ENCODE assay signal across 16 cellular contexts in the genomic region with DNA sequence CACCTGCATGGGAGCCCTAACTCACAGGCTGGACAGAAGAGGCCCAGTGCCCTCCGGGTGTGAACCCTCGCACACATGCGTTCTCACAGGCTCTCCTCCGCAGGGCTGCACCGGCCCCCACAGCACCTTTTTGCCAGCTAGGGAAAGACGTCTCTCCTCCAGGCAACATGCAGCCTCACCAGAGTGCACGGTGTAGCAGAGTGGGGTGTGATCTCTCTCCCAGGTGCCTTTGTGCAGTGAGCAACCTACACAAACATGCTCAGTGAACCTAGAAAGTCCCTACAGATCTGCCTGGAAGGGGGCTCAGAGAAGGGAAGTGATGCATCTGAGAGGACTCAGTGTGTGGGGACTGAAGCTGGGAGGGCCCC. TPM values are rescaled to one million over a fixed set of nuclear protein-coding genes. Genes with fewer than 3 reads are reported as not detected.
DNase-seq lines count a peak whose midpoint lies in the region; ATAC-seq and TF ChIP-seq lines count a peak whose summit lies in the region.
"Had no signal": no experiment of that assay in that cellular context is flagged by ENCODE, and none has a peak within 500 bp of the region (broad histone marks: within the 10 kb centered on the region; RNA-seq: fewer than 3 reads in every experiment).

No MANE protein-coding gene starts in this region.

- intact Hi-C loops in CD14-positive monocyte (cut with micrococcal nuclease): no loop called here

- peaks cover 14% of the 10 kb centered on the region for H3K36me3 ChIP-seq in thymus (ENCODE audit: control insufficient read depth, insufficient read depth)
- H3K36me3 ChIP-seq: transverse colon had no signal

- POLR2A ChIA-PET in activated CD8-positive, alpha-beta T cell treated with anti-CD3 and anti-CD28 coated beads, Interleukin-2, amount 10 ng/mL, durations not matched to agents 7 days and 5 days (lab: Charles Lee): interaction anchor here (0.6 to 4.1 kb wide), 9 partner anchors 9 to 144 kb away, joined by 3 to 34 read pairs (median 5); a partner anchor contains a TSS

- peaks cover 84% of the 10 kb centered on the region for H3K4me1 Mint-ChIP-seq in activated naive CD4-positive, alpha-beta T cell treated with anti-CD3 and anti-CD28 coated beads, Interleukin-2, amount 50 U/mL, for 24 hours
- peaks cover 83% of the 10 kb centered on the region for H3K4me1 Mint-ChIP-seq in activated CD8-positive, alpha-beta T cell treated with anti-CD3 and anti-CD28 coated beads, Interleukin-2, amount 10 ng/mL, durations not matched to agents 7 days and 5 days (ENCODE audit: low read depth)
- H3K4me1 Mint-ChIP-seq in nephron progenitor cell (peaks cover 44% of the 10 kb centered on the region), CD14-positive monocyte (peaks cover 45% of the 10 kb centered on the region)

- no peak for TF ChIP-seq CTCF in nephron progenitor cell (IDR thresholded peaks at IDR 0.05)
- TF ChIP-seq CTCF in CD14-positive monocyte (IDR thresholded peaks at IDR 0.05): no peak

- WGBS in thymus: 79% methylated on average over 7 of the region's 7 CpGs

- H3K36me3 Mint-ChIP-seq in activated naive CD4-positive, alpha-beta T cell treated with anti-CD3 and anti-CD28 coated beads, Interleukin-2, amount 50 U/mL, for 24 hours: no peaks in the 10 kb centered on the region
- H3K36me3 Mint-ChIP-seq in activated CD8-positive, alpha-beta T cell treated with anti-CD3 and anti-CD28 coated beads, Interleukin-2, amount 10 ng/mL, durations not matched to agents 7 days and 5 days (ENCODE audit: low read depth): peaks cover 41% of the 10 kb centered on the region
- H3K36me3 Mint-ChIP-seq in nephron progenitor cell (ENCODE audit: low read depth): no peaks in the 10 kb centered on the region
- H3K36me3 Mint-ChIP-seq in CD14-positive monocyte: peaks cover 17 to 25% of the 10 kb centered on the region in 2 donors

- peaks cover 86% of the 10 kb centered on the region for H3K4me1 ChIP-seq in thymus (ENCODE audit: control insufficient read depth, insufficient read depth, low read length)

- no peak for ATAC-seq in activated CD8-positive, alpha-beta T cell treated with anti-CD3 and anti-CD28 coated beads, Interleukin-2, amount 10 ng/mL, durations not matched to agents 7 days and 5 days
- ATAC-seq in HG03025 (IDR thresholded peaks at IDR 0.05; ENCODE audit: low FRiP score, unreplicated experiment): no peak

- H3K27ac Mint-ChIP-seq in activated naive CD4-positive, alpha-beta T cell treated with anti-CD3 and anti-CD28 coated beads, Interleukin-2, amount 50 U/mL, for 24 hours: no peak overlapping the region
- H3K27ac Mint-ChIP-seq in activated CD8-positive, alpha-beta T cell treated with anti-CD3 and anti-CD28 coated beads, Interleukin-2, amount 10 ng/mL, durations not matched to agents 7 days and 5 days: peak overlapping the region; percentile 69
- H3K27ac Mint-ChIP-seq in nephron progenitor cell (no peak overlapping the region), CD14-positive monocyte (no peak overlapping the region)

- no peaks in the 10 kb centered on the region for H3K27me3 Mint-ChIP-seq in activated naive CD4-positive, alpha-beta T cell treated with anti-CD3 and anti-CD28 coated beads, Interleukin-2, amount 50 U/mL, for 24 hours
- H3K27me3 Mint-ChIP-seq in activated CD8-positive, alpha-beta T cell treated with anti-CD3 and anti-CD28 coated beads, Interleukin-2, amount 10 ng/mL, durations not matched to agents 7 days and 5 days (ENCODE audit: low read depth): peaks cover 2% of the 10 kb centered on the region
- H3K27me3 Mint-ChIP-seq in nephron progenitor cell (ENCODE audit: low read depth, poor library complexity): peaks cover 48% of the 10 kb centered on the region
- peaks cover 34 to 55% (median 49%) of the 10 kb centered on the region in 3 donors for H3K27me3 Mint-ChIP-seq in CD14-positive monocyte (ENCODE audit: low read depth in 3 of 3)

- peak overlapping the region; percentile 23 for H3K4me3 Mint-ChIP-seq in activated naive CD4-positive, alpha-beta T cell treated with anti-CD3 and anti-CD28 coated beads, Interleukin-2, amount 50 U/mL, for 24 hours
- H3K4me3 Mint-ChIP-seq in activated CD8-positive, alpha-beta T cell treated with anti-CD3 and anti-CD28 coated beads, Interleukin-2, amount 10 ng/mL, durations not matched to agents 7 days and 5 days: no peak overlapping the region
- H3K4me3 Mint-ChIP-seq in nephron progenitor cell (no peak overlapping the region), CD14-positive monocyte (no peak overlapping the region)

- no peaks in the 10 kb centered on the region for H3K9me3 ChIP-seq in thymus (ENCODE audit: control insufficient read depth)
- H3K9me3 ChIP-seq: transverse colon had no signal

- H3K27ac ChIP-seq in layer of hippocampus (ENCODE audit: low read depth, low read length) (peak overlapping the region; percentile 100), thymus (ENCODE audit: low read depth) (peak overlapping the region; percentile 43)
- H3K27ac ChIP-seq: transverse colon had no signal

- no peak overlapping the region for H3K4me3 ChIP-seq in thymus (ENCODE audit: low read length)
- H3K4me3 ChIP-seq: transverse colon had no signal

- H3K9me3 Mint-ChIP-seq in activated naive CD4-positive, alpha-beta T cell treated with anti-CD3 and anti-CD28 coated beads, Interleukin-2, amount 50 U/mL, for 24 hours: no peaks in the 10 kb centered on the region
- H3K9me3 Mint-ChIP-seq in activated CD8-positive, alpha-beta T cell treated with anti-CD3 and anti-CD28 coated beads, Interleukin-2, amount 10 ng/mL, durations not matched to agents 7 days and 5 days (ENCODE audit: insufficient read depth): no peaks in the 10 kb centered on the region
- H3K9me3 Mint-ChIP-seq in nephron progenitor cell (no peaks in the 10 kb centered on the region), CD14-positive monocyte (peaks cover 0 to 9% (median 4%) of the 10 kb centered on the region in 7 donors)

- DNase-seq in activated naive CD4-positive, alpha-beta T cell (lab: John Stamatoyannopoulos, UW): no peak
- DNase-seq in activated CD8-positive, alpha-beta T cell treated with anti-CD3 and anti-CD28 coated beads, Interleukin-2, amount 10 ng/mL, durations not matched to agents 7 days and 5 days: no peak
- DNase-seq in nephron progenitor cell: no peak
- no peak for DNase-seq in CD14-positive monocyte (ENCODE audit: low spot score)
- DNase-seq: activated CD4-positive, alpha-beta T cell treated with anti-CD3 and anti-CD28 coated beads, Interleukin-2, amount 50 U/mL, for 4 hours; activated gamma-delta T cell treated with Interleukin-2 at 50 U/mL for 16 hours; DMS 273 treated with DMSO at 0.1 percent for 48 hours; MV-4-11; retina; SHP77 treated with DMSO at 0.1 percent for 48 hours; T1000; transverse colon had no signal

- CTCF ChIA-PET in activated CD8-positive, alpha-beta T cell treated with anti-CD3 and anti-CD28 coated beads, Interleukin-2, amount 10 ng/mL, durations not matched to agents 7 days and 5 days (lab: Charles Lee): interaction anchor here (1.4 to 4.3 kb wide), 3 partner anchors 8 to 26 kb away, joined by 6 to 29 read pairs (median 6); a partner anchor contains a TSS

- peaks cover 7% of the 10 kb centered on the region for H3K27me3 ChIP-seq in layer of hippocampus (ENCODE audit: control insufficient read depth, insufficient read depth, low read length)
- no peaks in the 10 kb centered on the region for H3K27me3 ChIP-seq in thymus (ENCODE audit: control insufficient read depth, insufficient read depth)

RNA-seq across cellular contexts. Expression of a gene that starts 3.7 kb away (rescaled TPM):
- 1 to 10 TPM; 4.8 to 4.9 TPM for total RNA-seq in activated CD8-positive, alpha-beta T cell treated with anti-CD3 and anti-CD28 coated beads, Interleukin-2, amount 10 ng/mL, durations not matched to agents 7 days and 5 days
- polyA plus RNA-seq in thymus (1.7 TPM), CD14-positive monocyte (not detected)

RNA-seq across cellular contexts. Expression of a gene that starts 7.9 kb away (rescaled TPM):
- 100 to 1,000 TPM; 345 to 352 TPM for total RNA-seq in activated CD8-positive, alpha-beta T cell treated with anti-CD3 and anti-CD28 coated beads, Interleukin-2, amount 10 ng/mL, durations not matched to agents 7 days and 5 days
- 318 TPM for polyA plus RNA-seq in thymus
- 10 to 100 TPM; 68.6 to 72.9 TPM for polyA plus RNA-seq in CD14-positive monocyte

RNA-seq across cellular contexts. Expression of a gene that starts 10.1 kb away (rescaled TPM):
- 100 to 1,000 TPM; 429 to 434 TPM for total RNA-seq in activated CD8-positive, alpha-beta T cell treated with anti-CD3 and anti-CD28 coated beads, Interleukin-2, amount 10 ng/mL, durations not matched to agents 7 days and 5 days
- polyA plus RNA-seq in thymus (141 TPM), CD14-positive monocyte (100 to 1,000 TPM; 461 to 551 TPM)

RNA-seq across cellular contexts. Expression of a gene that starts 16.5 kb away (rescaled TPM):
- 10 to 100 TPM; 64.0 to 66.9 TPM for total RNA-seq in activated CD8-positive, alpha-beta T cell treated with anti-CD3 and anti-CD28 coated beads, Interleukin-2, amount 10 ng/mL, durations not matched to agents 7 days and 5 days
- polyA plus RNA-seq in thymus (76.8 TPM), CD14-positive monocyte (10 to 100 TPM; 51.6 to 53.8 TPM)

RNA-seq across cellular contexts. Expression of a gene that starts 20.0 kb away (rescaled TPM):
- 10 to 100 TPM; 59.5 to 60.4 TPM for total RNA-seq in activated CD8-positive, alpha-beta T cell treated with anti-CD3 and anti-CD28 coated beads, Interleukin-2, amount 10 ng/mL, durations not matched to agents 7 days and 5 days
- polyA plus RNA-seq in thymus (35.2 TPM), CD14-positive monocyte (1 to 10 TPM; 3.7 to 3.8 TPM)
